Comparison of ENCODE assay signal across 1 cellular context in the genomic region with DNA sequence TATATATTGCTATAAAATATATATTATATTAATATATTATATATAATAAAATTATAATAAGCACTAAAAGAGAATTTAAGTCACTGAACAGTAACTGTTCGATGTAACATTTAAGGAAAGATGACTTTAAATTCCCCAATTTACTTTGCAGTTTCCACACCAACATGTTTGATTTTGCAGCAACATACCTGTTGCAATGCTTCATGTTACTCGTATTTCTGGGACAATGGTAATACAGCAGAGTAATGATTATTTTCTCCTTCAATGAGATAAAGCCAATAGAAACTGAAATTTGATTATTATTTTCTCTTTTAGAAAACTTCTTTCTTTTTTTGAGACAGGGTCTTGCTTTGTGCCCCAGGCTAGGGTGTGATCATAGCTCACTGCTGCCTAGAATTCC.
TF ChIP-seq lines count a peak whose summit lies in the region.

No MANE protein-coding gene starts in this region.

TF ChIP-seq in GM23338, 12 proteins besides CTCF, POLR2A, EP300 and RAD21 (continued from another document):
- no peak for TF ChIP-seq POLR2AphosphoS5 (IDR thresholded peaks at IDR 0.05; ENCODE audit: low read depth)
TF ChIP-seq in GM23338: peak in this region for 0.
